ENCODE assay signal across 8 cellular contexts in genomic region chr12:77064891-77065360, GRCh38. TPM values are rescaled to one million over a fixed set of nuclear protein-coding genes. Genes with fewer than 3 reads are reported as not detected.
DNase-seq lines count a peak whose midpoint lies in the region; ATAC-seq, FAIRE-seq and TF ChIP-seq lines count a peak whose summit lies in the region.

No MANE protein-coding gene starts in this region.

- intact Hi-C loops in body of pancreas (cut with DNase I) (no loop called here), HepG2 (cut with micrococcal nuclease; ENCODE audit: unreplicated experiment) (loop anchor here (1.0 kb wide), 1 partner anchor 259 kb away; no protein-coding TSS in a partner anchor)

- H3K4me3 ChIP-seq in body of pancreas (peak overlapping the region; percentile 19 to 45), HepG2 (replicated peaks in 1 of 3; ENCODE audit: insufficient read depth in 1 of 3, low read depth in 2 of 3, low read length in 3 of 3) (peak overlapping the region; percentile 59 to 87 (median 82))

- POLR2A ChIA-PET in HepG2 (lab: Yijun Ruan, JAX) = no interaction called here

- DNase-seq in NCI-H1092 treated with DMSO at 0.1 percent for 48 hours (lab: John Stamatoyannopoulos, UW) (peak; percentile 59), NCI-H1092 (lab: John Stamatoyannopoulos, UW) (no peak), NCI-H748 (lab: John Stamatoyannopoulos, UW; ENCODE audit: unreplicated experiment) (peak; percentile 83), body of pancreas (no peak), HepG2 (ENCODE audit: low spot score) (no peak), NCI-H446 treated with DMSO at 0.1 percent for 48 hours (lab: John Stamatoyannopoulos, UW) (no peak)
- DNase-seq in stimulated activated naive CD8-positive, alpha-beta T cell treated with anti-CD3 and anti-CD28 coated beads, Interleukin-15, amount 100 ng/mL, for 72 hours = peak in 1 of 2 donors; percentile 38

- peaks cover 2% of the 10 kb centered on the region for H3K79me2 ChIP-seq in HepG2 (ENCODE audit: insufficient read depth, low read length)

- H3K4me2 ChIP-seq in HepG2 (ENCODE audit: low read depth, low read length) = peak overlapping the region; percentile 79

- peak overlapping the region; percentile 8 to 63 for H3K27ac Mint-ChIP-seq in stimulated activated naive CD8-positive, alpha-beta T cell treated with anti-CD3 and anti-CD28 coated beads, Interleukin-15, amount 100 ng/mL, for 72 hours

- TF ChIP-seq CTCF in body of pancreas (IDR thresholded peaks at IDR 0.05) (no peak), HepG2 (CRISPR knock-in tag; IDR thresholded peaks at IDR 0.05) (no peak)

- CTCF ChIA-PET in HepG2 (lab: Yijun Ruan, JAX; ENCODE audit: low intra/inter-chr PET ratio, low total read pairs) = no interaction called here

- no peak for TF ChIP-seq RAD21 in HepG2 (CRISPR knock-in tag; IDR thresholded peaks at IDR 0.05)

- H3K9me3 Mint-ChIP-seq in stimulated activated naive CD8-positive, alpha-beta T cell treated with anti-CD3 and anti-CD28 coated beads, Interleukin-15, amount 100 ng/mL, for 72 hours = no peaks in the 10 kb centered on the region

- in situ Hi-C loops in HepG2 (cut with HindIII; ENCODE audit: extremely low pct_ligation_motif_present, low pct_unique_long_range_greater_than_20kb) = no loop called here

- peak overlapping the region; percentile 76 to 83 for H3K4me3 Mint-ChIP-seq in stimulated activated naive CD8-positive, alpha-beta T cell treated with anti-CD3 and anti-CD28 coated beads, Interleukin-15, amount 100 ng/mL, for 72 hours

- 2 to 3% methylated on average over 8 to 24 of the region's 24 CpGs for WGBS in body of pancreas, 2 donors
- WGBS in HepG2 (ENCODE audit: low lambda C conversion rate) = 5% methylated on average over 5 of the region's 24 CpGs

- H2AFZ ChIP-seq in HepG2 (ENCODE audit: low read length) = no peak overlapping the region

- ATAC-seq in HG02840 (IDR thresholded peaks at IDR 0.05; ENCODE audit: low FRiP score, unreplicated experiment) = peak; percentile 23
- peak; percentile 16 for ATAC-seq in body of pancreas
- peak; percentile 71 for ATAC-seq in HepG2
- peak; percentile 65 for ATAC-seq in stimulated activated naive CD8-positive, alpha-beta T cell treated with anti-CD3 and anti-CD28 coated beads, Interleukin-15, amount 100 ng/mL, for 72 hours

- H3K27me3 ChIP-seq in body of pancreas = no peaks in the 10 kb centered on the region
- H3K27me3 ChIP-seq in HepG2 (ENCODE audit: control insufficient read depth in 1 of 2, insufficient read depth in 2 of 2, low read length in 2 of 2) = no peaks in the 10 kb centered on the region

- H3K27ac ChIP-seq in body of pancreas = peak overlapping the region in 1 of 4 donors; percentile 65
- H3K27ac ChIP-seq in HepG2 (ENCODE audit: extremely low read length, insufficient read depth, low read length) = peak overlapping the region; percentile 39

- peaks cover 42% of the 10 kb centered on the region for H3K27me3 Mint-ChIP-seq in stimulated activated naive CD8-positive, alpha-beta T cell treated with anti-CD3 and anti-CD28 coated beads, Interleukin-15, amount 100 ng/mL, for 72 hours

- H3K4me1 Mint-ChIP-seq in stimulated activated naive CD8-positive, alpha-beta T cell treated with anti-CD3 and anti-CD28 coated beads, Interleukin-15, amount 100 ng/mL, for 72 hours = peaks cover 4% of the 10 kb centered on the region

- peak overlapping the region; percentile 60 for H3K9ac ChIP-seq in HepG2 (ENCODE audit: insufficient read depth, low read depth, low read length)

- BruUV-seq in HepG2 (replicated peaks; lab: Mats Ljungman, UMichigan) = no TSS peak

- no peaks in the 10 kb centered on the region for H3K9me3 ChIP-seq in body of pancreas
- H3K9me3 ChIP-seq in HepG2 (ENCODE audit: low read length) = no peaks in the 10 kb centered on the region

- no peak for FAIRE-seq in HepG2 (lab: Jason Lieb, UNC)

- peaks cover 7% of the 10 kb centered on the region for H3K4me1 ChIP-seq in body of pancreas
- H3K4me1 ChIP-seq in HepG2 (ENCODE audit: insufficient read depth, low read length) = peaks cover 24% of the 10 kb centered on the region

- H4K20me1 ChIP-seq in HepG2 (ENCODE audit: insufficient read depth, low read length) = no peaks in the 10 kb centered on the region

- H3K36me3 ChIP-seq in body of pancreas (replicated peaks in 1 of 2; ENCODE audit: insufficient read depth in 1 of 2, low read depth in 2 of 2) (no peaks in the 10 kb centered on the region), HepG2 (replicated peaks in 1 of 2; ENCODE audit: control insufficient read depth in 1 of 2, insufficient read depth in 2 of 2, low read length in 2 of 2) (peaks cover 0 to 7% of the 10 kb centered on the region in 2 experiments; a peak in 1 of 5 replicates)

- TF ChIP-seq POLR2A in body of pancreas (IDR thresholded peaks at IDR 0.05) (no peak), HepG2 (IDR thresholded peaks at IDR 0.05; ENCODE audit: insufficient read depth in 1 of 2, low read depth in 2 of 2, low read length in 2 of 2) (no peak)

- TF ChIP-seq EP300 in HepG2 (IDR thresholded peaks at IDR 0.05; ENCODE audit: low read depth in 2 of 2, low read length in 2 of 2) (no peak), HepG2 (CRISPR knock-in tag; IDR thresholded peaks at IDR 0.05; ENCODE audit: borderline replicate concordance) (no peak)

TF ChIP-seq in HepG2, 621 proteins besides CTCF, POLR2A, EP300 and RAD21 (continues in another document):
- TF ChIP-seq IRF2 (CRISPR knock-in tag; IDR thresholded peaks at IDR 0.05) = no peak
- TF ChIP-seq ZNF615 (CRISPR knock-in tag; IDR thresholded peaks at IDR 0.05; ENCODE audit: borderline replicate concordance) = no peak
- TF ChIP-seq ZC3H13 (CRISPR knock-in tag; IDR thresholded peaks at IDR 0.05) = 0 out of 2 replicates have a peak, but pooled peaks have one; percentile 70
- no peak for TF ChIP-seq FOXK1 (CRISPR knock-in tag; IDR thresholded peaks at IDR 0.05; ENCODE audit: borderline replicate concordance, low read depth)
- TF ChIP-seq DNMT1 (CRISPR knock-in tag; IDR thresholded peaks at IDR 0.05) = peak; percentile 51; the same call in 1 of the 2 replicates
- TF ChIP-seq RERE (CRISPR knock-in tag; IDR thresholded peaks at IDR 0.05; ENCODE audit: low read depth) = no peak
- 0 out of 2 replicates have a peak, but pooled peaks have one; percentile 65 for TF ChIP-seq ZNF841 (CRISPR knock-in tag; IDR thresholded peaks at IDR 0.05; ENCODE audit: borderline replicate concordance)

RNA-seq across cellular contexts. Expression of gene E2F7, which starts 0.4 kb away (rescaled TPM):
- total RNA-seq in body of pancreas (not detected), HepG2 (2016; rRNA removed; fragmentation: Illumina TruSeq; extraction: Trizol) (7.3 and 9.1 TPM in 2 replicates)
- total RNA-seq in HepG2 (2016; cell fraction: cytosol; rRNA removed; fragmentation: Illumina TruSeq; extraction: Trizol; ENCODE audit: low read depth) = 0.88 and 1.0 TPM in 2 replicates
- total RNA-seq in HepG2 (2016; cell fraction: insoluble cytoplasmic fraction; rRNA removed; fragmentation: Illumina TruSeq; extraction: Trizol) = 7.3 and 8.5 TPM in 2 replicates
- 2.5 and 3.6 TPM in 2 replicates for total RNA-seq in HepG2 (2016; cell fraction: membrane; rRNA removed; fragmentation: Illumina TruSeq; extraction: Trizol)
- total RNA-seq in HepG2 (2016; cell fraction: nucleus; rRNA removed; fragmentation: Illumina TruSeq; extraction: Trizol) = 9.1 and 13.5 TPM in 2 replicates
- polyA plus RNA-seq in HepG2 (2011; rRNA removed) = 1.1 and 1.7 TPM in 2 replicates
- polyA plus RNA-seq in HepG2 (2011; cell fraction: cytosol; rRNA removed) = 0.82 and 0.83 TPM in 2 replicates
- polyA plus RNA-seq in HepG2 (2011; cell fraction: nucleus; rRNA removed) = 2.6 and 3.6 TPM in 2 replicates
- 0.63 and 1.6 TPM in 2 replicates for polyA plus RNA-seq in HepG2 (2012)
- polyA plus RNA-seq in HepG2 (2016; cell fraction: cytosol; fragmentation: Illumina TruSeq; extraction: Trizol; ENCODE audit: low read depth) = 0.17 and 0.53 TPM in 2 replicates
- polyA plus RNA-seq in HepG2 (2016; cell fraction: insoluble cytoplasmic fraction; fragmentation: Illumina TruSeq; extraction: Trizol; ENCODE audit: low read depth) = 6.4 and 6.9 TPM in 2 replicates
- polyA plus RNA-seq in HepG2 (2016; cell fraction: membrane; fragmentation: Illumina TruSeq; extraction: Trizol; ENCODE audit: low read depth) = 0.88 and 0.95 TPM in 2 replicates
- polyA plus RNA-seq in HepG2 (2016; cell fraction: nucleus; fragmentation: Illumina TruSeq; extraction: Trizol; ENCODE audit: insufficient read depth, low read depth) = 7.4 and 7.5 TPM in 2 replicates
- polyA minus RNA-seq in HepG2 (2011; rRNA and poly(A)+ RNA removed; ENCODE audit: low replicate concordance) = 2.2 and 11.3 TPM in 2 replicates
- polyA minus RNA-seq in HepG2 (2011; cell fraction: cytosol; rRNA and poly(A)+ RNA removed) = 1.3 and 2.4 TPM in 2 replicates
- 8.6 and 10.4 TPM in 2 replicates for polyA minus RNA-seq in HepG2 (2011; cell fraction: nucleus; rRNA and poly(A)+ RNA removed)

Comparison
In these comparisons a context has a peak if more than half of its experiments do, and no peak if none do; other contexts are left out.
1. DNase-seq: peak in NCI-H1092 treated with DMSO at 0.1 percent for 48 hours (single experiment) and NCI-H748 (single experiment); none in NCI-H1092 (single experiment), body of pancreas (0 of 4), HepG2 (single experiment) and NCI-H446 treated with DMSO at 0.1 percent for 48 hours (single experiment).
2. ATAC-seq: peak in every context shown above with its lines; median percentile 71 in HepG2; 65 in stimulated activated naive CD8-positive, alpha-beta T cell treated with anti-CD3 and anti-CD28 coated beads, Interleukin-15, amount 100 ng/mL, for 72 hours; 23 in HG02840; 16 in body of pancreas.